Comparison of ENCODE assay signal across 19 cellular contexts in the genomic region with DNA sequence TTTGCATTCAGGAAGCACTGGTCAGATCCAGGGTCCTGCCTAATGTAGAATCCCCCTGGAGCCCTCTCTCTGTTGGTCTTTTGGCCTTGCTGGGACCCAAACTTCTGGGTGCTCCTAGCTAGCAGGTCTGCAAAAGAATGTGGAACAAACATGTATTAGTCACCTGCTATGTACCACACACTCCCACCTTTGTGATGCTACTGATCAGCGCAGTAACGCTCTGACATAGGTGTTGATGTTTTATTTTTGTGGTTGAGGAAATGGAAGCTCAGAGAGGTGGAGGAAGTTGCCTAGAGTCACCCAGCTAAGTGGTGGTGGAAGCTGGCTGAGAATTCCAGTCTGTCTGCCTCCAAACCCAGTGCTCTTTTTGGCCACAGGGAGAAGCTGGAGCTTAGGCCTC.
"Had no signal": no experiment of that assay in that cellular context is flagged by ENCODE, and none has a peak within 500 bp of the region (broad histone marks: within the 10 kb centered on the region; RNA-seq: fewer than 3 reads in every experiment).

No MANE protein-coding gene starts in this region.

- H3K4me3 Mint-ChIP-seq: activated naive CD4-positive, alpha-beta T cell treated with anti-CD3 and anti-CD28 coated beads, Interleukin-2, amount 50 U/mL, for 24 hours; dendritic cell treated with granulocyte-macrophage colony-stimulating factor and Interleukin-4, amounts not matched to agents 40 ng/mL and 50 ng/mL, for 4 days; memory B cell; naive thymus-derived CD8-positive, alpha-beta T cell had no signal

- H3K27ac ChIP-seq: breast epithelium, parathyroid adenoma, suprapubic skin had no signal

- H3K27me3 ChIP-seq: breast epithelium, suprapubic skin had no signal

- H3K9me3 Mint-ChIP-seq: activated naive CD4-positive, alpha-beta T cell treated with anti-CD3 and anti-CD28 coated beads, Interleukin-2, amount 50 U/mL, for 24 hours; dendritic cell treated with granulocyte-macrophage colony-stimulating factor and Interleukin-4, amounts not matched to agents 40 ng/mL and 50 ng/mL, for 4 days; memory B cell; naive thymus-derived CD8-positive, alpha-beta T cell had no signal

- DNase-seq: activated CD4-positive, CD25-positive, alpha-beta regulatory T cell treated with anti-CD3 and anti-CD28 coated beads, Interleukin-2, amount 50 U/mL, for 72 hours; activated CD8-positive, alpha-beta memory T cell treated with anti-CD3 and anti-CD28 coated beads for 24 hours; anterior cingulate cortex; effector memory CD4-positive, alpha-beta T cell; foreskin melanocyte; kidney glomerular epithelial cell; left ventricle myocardium superior; naive thymus-derived CD8-positive, alpha-beta T cell; retina; SIG-M5; stimulated activated CD4-positive, alpha-beta T cell treated with anti-CD3 and anti-CD28 coated beads, Interleukin-2, amount 100 ng/mL, for 48 hours; stimulated activated naive CD4-positive, alpha-beta T cell treated with Interleukin-2 at 50 U/mL for 16 hours; trophoblast cell had no signal

- H3K4me3 ChIP-seq: breast epithelium, suprapubic skin had no signal

- H3K4me1 ChIP-seq: breast epithelium, parathyroid adenoma, suprapubic skin had no signal

- H3K27ac Mint-ChIP-seq: activated naive CD4-positive, alpha-beta T cell treated with anti-CD3 and anti-CD28 coated beads, Interleukin-2, amount 50 U/mL, for 24 hours; dendritic cell treated with granulocyte-macrophage colony-stimulating factor and Interleukin-4, amounts not matched to agents 40 ng/mL and 50 ng/mL, for 4 days had no signal

- ATAC-seq: left ventricle myocardium superior; naive thymus-derived CD8-positive, alpha-beta T cell had no signal

- H3K9me3 ChIP-seq: breast epithelium, suprapubic skin had no signal

- H3K27me3 Mint-ChIP-seq: activated naive CD4-positive, alpha-beta T cell treated with anti-CD3 and anti-CD28 coated beads, Interleukin-2, amount 50 U/mL, for 24 hours; dendritic cell treated with granulocyte-macrophage colony-stimulating factor and Interleukin-4, amounts not matched to agents 40 ng/mL and 50 ng/mL, for 4 days; memory B cell; naive thymus-derived CD8-positive, alpha-beta T cell had no signal
